ENCODE assay signal across 8 cellular contexts in genomic region chr6:42879372-42880239, GRCh38. TPM values are rescaled to one million over a fixed set of nuclear protein-coding genes. Genes with fewer than 3 reads are reported as not detected.
A peak's percentile ranks its signal among the peaks of the same experiment; 100 is the strongest.
DNase-seq lines count a peak whose midpoint lies in the region; ATAC-seq and TF ChIP-seq lines count a peak whose summit lies in the region.

Gene RPL7L1, plus strand, starts transcription at chr6:42879616. Its CDS starts 295 bp downstream, at chr6:42879911.

- H3K4me3 ChIP-seq in ovary (peak within 1 kb of the TSS; percentile 72), thymus (ENCODE audit: low read length) (peak within 1 kb of the TSS; percentile 75)

- H3K27me3 ChIP-seq in ovary (no peaks in the 10 kb centered on the region), thymus (ENCODE audit: control insufficient read depth, insufficient read depth) (no peaks in the 10 kb centered on the region)

- H3K36me3 Mint-ChIP-seq in activated naive CD4-positive, alpha-beta T cell treated with anti-CD3 and anti-CD28 coated beads, Interleukin-2, amount 50 U/mL, for 72 hours, result peaks cover 35 to 37% of the 10 kb centered on the region in 2 donors
- H3K36me3 Mint-ChIP-seq in glutamatergic neuron (ENCODE audit: unreplicated experiment), result peaks cover 5% of the 10 kb centered on the region

- peak; percentile 60 for TF ChIP-seq POLR2A in ovary (IDR thresholded peaks at IDR 0.05)

- H3K9me3 Mint-ChIP-seq in activated naive CD4-positive, alpha-beta T cell treated with anti-CD3 and anti-CD28 coated beads, Interleukin-2, amount 50 U/mL, for 72 hours, result no peaks in the 10 kb centered on the region
- peaks cover 5% of the 10 kb centered on the region for H3K9me3 Mint-ChIP-seq in glutamatergic neuron (ENCODE audit: unreplicated experiment)

- H3K9me3 ChIP-seq in ovary, result no peaks in the 10 kb centered on the region
- no peaks in the 10 kb centered on the region for H3K9me3 ChIP-seq in thymus (ENCODE audit: control insufficient read depth)

- TF ChIP-seq EP300 in ovary (IDR thresholded peaks at IDR 0.05), result no peak

- intact Hi-C loops in ovary (cut with DNase I), result loop anchor here in 3 of 4 donors (5.0 to 10.0 kb wide), 4 partner anchors 95 to 217 kb away; partner anchors contain the start of genes BICRAL (in 1 of the 3) and PRPH2 (in 1 of the 3)

- H3K36me3 ChIP-seq in ovary (no peaks in the 10 kb centered on the region), thymus (ENCODE audit: control insufficient read depth, insufficient read depth) (peaks cover 20% of the 10 kb centered on the region)

- peaks cover 6% of the 10 kb centered on the region for H3K27me3 Mint-ChIP-seq in glutamatergic neuron (ENCODE audit: unreplicated experiment)

- WGBS in ovary, 3 donors, result 0 to 1% (median 0%) methylated on average over 41 of the region's 41 CpGs
- under 1% methylated on average over 41 of the region's 41 CpGs for WGBS in thymus

- peak; percentile 67 for DNase-seq in GM10266 (ENCODE audit: extremely low spot score)
- peak; percentile 81 for DNase-seq in NCI-H1092 (lab: John Stamatoyannopoulos, UW)
- DNase-seq in SKM-1 (lab: John Stamatoyannopoulos, UW; ENCODE audit: unreplicated experiment), result peak; percentile 79
- peak; percentile 79 to 89 for DNase-seq in activated naive CD4-positive, alpha-beta T cell treated with anti-CD3 and anti-CD28 coated beads, Interleukin-2, amount 50 U/mL, for 72 hours (ENCODE audit: low spot score in 2 of 2)
- peak; percentile 77 for DNase-seq in glutamatergic neuron
- peak; percentile 77 to 85 (median 81) for DNase-seq in ovary

- ATAC-seq in HG02610 (IDR thresholded peaks at IDR 0.05; ENCODE audit: unreplicated experiment), result peak; percentile 89
- peak; percentile 94 to 97 for ATAC-seq in activated naive CD4-positive, alpha-beta T cell treated with anti-CD3 and anti-CD28 coated beads, Interleukin-2, amount 50 U/mL, for 72 hours

- peak within 1 kb of the TSS; percentile 100 for H3K4me3 Mint-ChIP-seq in glutamatergic neuron (ENCODE audit: unreplicated experiment)

- no peaks in the 10 kb centered on the region for H3K4me1 Mint-ChIP-seq in glutamatergic neuron (ENCODE audit: low read depth, unreplicated experiment)

- TF ChIP-seq CTCF in GM10266 (IDR thresholded peaks at IDR 0.05; ENCODE audit: control insufficient read depth, insufficient read depth, low read depth, missing control alignments) (no peak), glutamatergic neuron (IDR thresholded peaks at IDR 0.05; ENCODE audit: partially characterized antibody, unreplicated experiment) (no peak), ovary (IDR thresholded peaks at IDR 0.05) (peak in 1 of 3 donors; percentile 47)

- peak within 1 kb of the TSS; percentile 81 to 91 for H3K27ac ChIP-seq in ovary
- H3K27ac ChIP-seq in thymus (ENCODE audit: low read depth), result peak within 1 kb of the TSS; percentile 98

- H3K27ac Mint-ChIP-seq in activated naive CD4-positive, alpha-beta T cell treated with anti-CD3 and anti-CD28 coated beads, Interleukin-2, amount 50 U/mL, for 72 hours, result peak within 1 kb of the TSS; percentile 98 to 100
- H3K27ac Mint-ChIP-seq in glutamatergic neuron (ENCODE audit: unreplicated experiment), result peak within 1 kb of the TSS; percentile 100

- H3K4me1 ChIP-seq in ovary (ENCODE audit: insufficient read depth) (peaks cover 3% of the 10 kb centered on the region), thymus (ENCODE audit: control insufficient read depth, insufficient read depth, low read length) (peaks cover 9% of the 10 kb centered on the region)

RNA-seq across cellular contexts. Expression of gene RPL7L1, which starts in this region (rescaled TPM):
- 100 to 1,000 TPM; 120 to 125 TPM for total RNA-seq in activated naive CD4-positive, alpha-beta T cell treated with anti-CD3 and anti-CD28 coated beads, Interleukin-2, amount 50 U/mL, for 72 hours
- total RNA-seq in glutamatergic neuron (ENCODE audit: unreplicated experiment) (80.2 TPM), ovary (10 to 100 TPM; 60.1 to 77.9 (median 68.1) TPM)
- polyA plus RNA-seq in ovary (10 to 100 TPM; 48.6 to 97.8 TPM), thymus (59.5 TPM)

Comparison
In these comparisons a context has a peak if more than half of its experiments do, and no peak if none do; other contexts are left out.
1. Peak in every context shown above with its lines: DNase-seq, ATAC-seq, H3K4me3 ChIP-seq and H3K27ac ChIP-seq.